In genomic region chr6:118764766-118765165, GRCh38 we compare ENCODE assay signal across 20 cellular contexts.
DNase-seq lines count a peak whose midpoint lies in the region; ATAC-seq and TF ChIP-seq lines count a peak whose summit lies in the region.
"Had no signal": no experiment of that assay in that cellular context is flagged by ENCODE, and none has a peak within 500 bp of the region (broad histone marks: within the 10 kb centered on the region; RNA-seq: fewer than 3 reads in every experiment).

No MANE protein-coding gene starts in this region.

- no peaks in the 10 kb centered on the region for H3K36me3 Mint-ChIP-seq in CD8-positive, alpha-beta T cell

- no peaks in the 10 kb centered on the region for H3K36me3 ChIP-seq in CD8-positive, alpha-beta T cell (ENCODE audit: insufficient read depth, low read length)
- H3K36me3 ChIP-seq in Peyer's patch, result no peaks in the 10 kb centered on the region
- H3K36me3 ChIP-seq: HAP-1, SJCRH30 had no signal

- no peaks in the 10 kb centered on the region for H3K27me3 ChIP-seq in CD8-positive, alpha-beta T cell (ENCODE audit: insufficient read depth, low read length)
- no peaks in the 10 kb centered on the region for H3K27me3 ChIP-seq in Peyer's patch
- H3K27me3 ChIP-seq: SJCRH30 had no signal

- ATAC-seq in left ventricle myocardium superior (peak; percentile 25), Right ventricle myocardium inferior (no peak), HG03565 (IDR thresholded peaks at IDR 0.05; ENCODE audit: unreplicated experiment) (no peak)
- ATAC-seq in CD8-positive, alpha-beta T cell, result no peak
- ATAC-seq: A549 had no signal

- H3K4me1 Mint-ChIP-seq in CD8-positive, alpha-beta T cell (ENCODE audit: low read depth), result peaks cover 19% of the 10 kb centered on the region

- DNase-seq in left ventricle myocardium superior (no peak), Right ventricle myocardium inferior (ENCODE audit: missing footprints) (no peak), NOMO-1 treated with DMSO at 0.1 percent for 48 hours (lab: John Stamatoyannopoulos, UW; ENCODE audit: unreplicated experiment) (peak; percentile 70), islet precursor cell (peak; percentile 18), amygdala (lab: John Stamatoyannopoulos, UW) (no peak), Peyer's patch (no peak)
- no peak for DNase-seq in CD8-positive, alpha-beta T cell
- DNase-seq: C1 segment of cervical spinal cord, Caco-2, DMS153, NCI-H1092, NCI-H146, NCI-H2081 treated with DMSO at 0.1 percent for 48 hours, NCI-H524, OCI-M1, RPMI8226, SJCRH30 had no signal

- no peaks in the 10 kb centered on the region for H3K9me3 ChIP-seq in CD8-positive, alpha-beta T cell (ENCODE audit: low read length)
- no peaks in the 10 kb centered on the region for H3K9me3 ChIP-seq in Peyer's patch
- H3K9me3 ChIP-seq: A549, Caco-2, HAP-1, SJCRH30 had no signal

- no peak overlapping the region for H3K4me3 Mint-ChIP-seq in CD8-positive, alpha-beta T cell

- H3K27ac Mint-ChIP-seq in CD8-positive, alpha-beta T cell, result no peak overlapping the region

- CTCF ChIA-PET in CD8-positive, alpha-beta T cell (lab: Charles Lee), result no interaction called here

- no peak overlapping the region for H3K27ac ChIP-seq in CD8-positive, alpha-beta T cell (ENCODE audit: low read depth, low read length)
- no peak overlapping the region for H3K27ac ChIP-seq in Peyer's patch
- H3K27ac ChIP-seq: A549, SJCRH30 had no signal

- H3K4me3 ChIP-seq in CD8-positive, alpha-beta T cell (ENCODE audit: low read depth, low read length), result no peak overlapping the region
- no peak overlapping the region for H3K4me3 ChIP-seq in Peyer's patch
- H3K4me3 ChIP-seq: A549, HAP-1, SJCRH30 had no signal

- POLR2A ChIA-PET in CD8-positive, alpha-beta T cell (lab: Charles Lee), result interaction anchor here (0.6 kb wide), 1 partner anchor 1997 kb away, joined by 6 read pairs; no protein-coding TSS in a partner anchor

- TF ChIP-seq CTCF in CD8-positive, alpha-beta T cell (IDR thresholded peaks at IDR 0.05), result no peak
- no peak for TF ChIP-seq CTCF in Peyer's patch (IDR thresholded peaks at IDR 0.05)

- no peak for TF ChIP-seq POLR2A in Peyer's patch (IDR thresholded peaks at IDR 0.05)

- no peaks in the 10 kb centered on the region for H3K9me3 Mint-ChIP-seq in CD8-positive, alpha-beta T cell

- intact Hi-C loops in left ventricle myocardium superior (cut with micrococcal nuclease) (no loop called here), Right ventricle myocardium inferior (cut with DNase I) (no loop called here)
- intact Hi-C loops in CD8-positive, alpha-beta T cell (cut with DNase I, micrococcal nuclease), result no loop called here

- H3K4me1 ChIP-seq in CD8-positive, alpha-beta T cell (ENCODE audit: insufficient read depth, low read length), result peaks cover 14% of the 10 kb centered on the region
- H3K4me1 ChIP-seq in Peyer's patch, result no peaks in the 10 kb centered on the region
- H3K4me1 ChIP-seq: A549, Caco-2, HAP-1, SJCRH30 had no signal

- H3K27me3 Mint-ChIP-seq in CD8-positive, alpha-beta T cell (ENCODE audit: low read depth), result no peaks in the 10 kb centered on the region

Comparison
In these comparisons a context has a peak if more than half of its experiments do, and no peak if none do; other contexts are left out.
1. DNase-seq: peak in NOMO-1 treated with DMSO at 0.1 percent for 48 hours (single experiment) and islet precursor cell (single experiment); none in left ventricle myocardium superior (single experiment), Right ventricle myocardium inferior (single experiment), amygdala (0 of 56), CD8-positive, alpha-beta T cell (0 of 7) and Peyer's patch (0 of 3).